Comparison of ENCODE assay signal across 12 cellular contexts in genomic region chr20:20334489-20334888, GRCh38. TPM values are rescaled to one million over a fixed set of nuclear protein-coding genes. Genes with fewer than 3 reads are reported as not detected.
DNase-seq lines count a peak whose midpoint lies in the region; ATAC-seq and TF ChIP-seq lines count a peak whose summit lies in the region.
"Had no signal": no experiment of that assay in that cellular context is flagged by ENCODE, and none has a peak within 500 bp of the region (broad histone marks: within the 10 kb centered on the region; RNA-seq: fewer than 3 reads in every experiment).

No MANE protein-coding gene starts in this region.

- peak overlapping the region; percentile 23 for H3K4me3 ChIP-seq in GM06990 (replicated peaks; ENCODE audit: low read depth, low read length)
- H3K4me3 ChIP-seq in left ventricle myocardium inferior: no peak overlapping the region
- no peak overlapping the region for H3K4me3 ChIP-seq in suprapubic skin
- H3K4me3 ChIP-seq: smooth muscle cell had no signal

- ATAC-seq in HG02678 (IDR thresholded peaks at IDR 0.05; ENCODE audit: unreplicated experiment): peak; percentile 95
- ATAC-seq in HG03469 (IDR thresholded peaks at IDR 0.05; ENCODE audit: unreplicated experiment): peak; percentile 91
- no peak for ATAC-seq in stimulated activated naive CD8-positive, alpha-beta T cell treated with anti-CD3 and anti-CD28 coated beads, Interleukin-15, Interleukin-2, amounts not matched to agents 100 U/mL and 50 U/mL, for 24 hours

- H3K4me1 ChIP-seq in left ventricle myocardium inferior: no peaks in the 10 kb centered on the region
- H3K4me1 ChIP-seq in suprapubic skin: no peaks in the 10 kb centered on the region

- H3K36me3 ChIP-seq in GM06990 (ENCODE audit: control insufficient read depth, insufficient read depth, low read length) (no peaks in the 10 kb centered on the region), left ventricle myocardium inferior (no peaks in the 10 kb centered on the region), suprapubic skin (no peaks in the 10 kb centered on the region)

- intact Hi-C loops in left ventricle myocardium inferior (cut with micrococcal nuclease): no loop called here

- DNase-seq in GM06990 (ENCODE audit: extremely low read depth, insufficient read length) (peak; percentile 33), GM19238 (ENCODE audit: insufficient read length, low spot score) (peak; percentile 33), left ventricle myocardium inferior (no peak), suprapubic skin (ENCODE audit: low spot score in 2 of 2) (no peak)
- no peak for DNase-seq in activated CD4-positive, CD25-positive, alpha-beta regulatory T cell treated with anti-CD3 and anti-CD28 coated beads, Interleukin-2, amount 50 U/mL, for 72 hours
- no peak for DNase-seq in stimulated activated naive CD8-positive, alpha-beta T cell treated with anti-CD3 and anti-CD28 coated beads, Interleukin-15, Interleukin-2, amounts not matched to agents 100 U/mL and 50 U/mL, for 24 hours
- DNase-seq: hypothalamus, NCI-H524 treated with DMSO at 0.1 percent for 48 hours had no signal

- WGBS in suprapubic skin: 30% methylated on average over 5 of the region's 5 CpGs

- no peak for TF ChIP-seq POLR2A in suprapubic skin (IDR thresholded peaks at IDR 0.05)

- H3K27ac ChIP-seq in left ventricle myocardium inferior (replicated peaks) (no peak overlapping the region), suprapubic skin (no peak overlapping the region)

- TF ChIP-seq EP300 in suprapubic skin (IDR thresholded peaks at IDR 0.05): no peak

- H3K9me3 ChIP-seq in left ventricle myocardium inferior (replicated peaks) (no peaks in the 10 kb centered on the region), suprapubic skin (no peaks in the 10 kb centered on the region)

- no peak for TF ChIP-seq CTCF in GM06990 (IDR thresholded peaks at IDR 0.05; ENCODE audit: insufficient read depth, low read length, poor library complexity, severe bottlenecking)
- no peak for TF ChIP-seq CTCF in left ventricle myocardium inferior (IDR thresholded peaks at IDR 0.05; ENCODE audit: borderline replicate concordance)
- no peak for TF ChIP-seq CTCF in suprapubic skin (IDR thresholded peaks at IDR 0.05)

- H3K27me3 ChIP-seq in GM06990 (replicated peaks; ENCODE audit: control insufficient read depth, insufficient read depth, low read length) (no peaks in the 10 kb centered on the region), left ventricle myocardium inferior (ENCODE audit: low read depth) (peaks cover 4% of the 10 kb centered on the region), suprapubic skin (no peaks in the 10 kb centered on the region)

RNA-seq across cellular contexts. Expression of gene INSM1, which starts 33.4 kb away (rescaled TPM):
- total RNA-seq in left ventricle myocardium inferior (not detected), suprapubic skin (not detected)
- total RNA-seq: dermis microvascular lymphatic vessel endothelial cell, smooth muscle cell had no signal

Comparison
In these comparisons a context has a peak if more than half of its experiments do, and no peak if none do; other contexts are left out.
1. DNase-seq: peak in GM06990 (single experiment) and GM19238 (single experiment); none in left ventricle myocardium inferior (single experiment), activated CD4-positive, CD25-positive, alpha-beta regulatory T cell treated with anti-CD3 and anti-CD28 coated beads, Interleukin-2, amount 50 U/mL, for 72 hours (single experiment), suprapubic skin (0 of 2) and stimulated activated naive CD8-positive, alpha-beta T cell treated with anti-CD3 and anti-CD28 coated beads, Interleukin-15, Interleukin-2, amounts not matched to agents 100 U/mL and 50 U/mL, for 24 hours (single experiment).